37 cellular contexts compared by ENCODE assay signal in the genomic region with DNA sequence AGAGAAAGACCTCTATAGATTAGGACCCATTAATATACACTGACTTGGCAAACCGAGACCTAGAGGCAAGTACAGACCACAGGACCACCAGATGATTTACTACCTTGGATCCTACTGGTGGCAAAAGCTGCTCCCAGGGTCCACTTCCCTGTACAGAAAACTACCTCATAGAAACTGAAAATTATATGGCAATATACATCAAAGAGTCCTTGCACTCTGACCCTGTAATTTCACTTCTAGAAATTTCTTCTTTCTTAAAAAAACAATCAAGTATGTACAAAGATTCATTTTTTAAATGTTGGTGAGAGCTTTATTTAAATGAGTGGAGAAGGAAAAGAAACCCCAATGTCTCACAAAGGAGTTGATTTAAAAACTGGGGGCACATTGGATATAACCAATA.
DNase-seq lines count a peak whose midpoint lies in the region; ATAC-seq, FAIRE-seq and TF ChIP-seq lines count a peak whose summit lies in the region.
"Had no signal": no experiment of that assay in that cellular context is flagged by ENCODE, and none has a peak within 500 bp of the region (broad histone marks: within the 10 kb centered on the region; RNA-seq: fewer than 3 reads in every experiment).

No MANE protein-coding gene starts in this region.

- no peak for TF ChIP-seq EP300 in GM12878 (IDR thresholded peaks at IDR 0.05; ENCODE audit: borderline replicate concordance in 1 of 2, control insufficient read depth in 1 of 2, low read depth in 2 of 2, low read length in 2 of 2)

- no peak for TF ChIP-seq RAD21 in GM12878 (IDR thresholded peaks at IDR 0.05; ENCODE audit: insufficient read depth, low read depth, low read length)

- no peak for FAIRE-seq in GM12891 (lab: Jason Lieb, UNC)
- FAIRE-seq in GM12878 (lab: Jason Lieb, UNC): no peak
- FAIRE-seq: A204.1, A549, D721Med had no signal

- no peak overlapping the region for H3K4me2 ChIP-seq in GM12878 (ENCODE audit: control insufficient read depth, insufficient read depth)
- H3K4me2 ChIP-seq: A549; BLaER1; BLaER1 treated with 17β-estradiol and CSF1 and Interleukin-3, amounts not matched to agents 10 nM and 100 nM had no signal

- CTCF ChIA-PET in GM12878 (lab: Yijun Ruan, JAX): interaction anchor here (0.7 to 11.7 kb wide), 10 partner anchors 10 to 147 kb away, joined by 3 to 333 read pairs (median 4); no protein-coding TSS in a partner anchor

- no peaks in the 10 kb centered on the region for H3K79me2 ChIP-seq in GM12878 (ENCODE audit: control insufficient read depth, insufficient read depth, low read length)

- H3K9ac ChIP-seq in GM12878 (ENCODE audit: control insufficient read depth, insufficient read depth, low read length): no peak overlapping the region
- H3K9ac ChIP-seq: BLaER1; BLaER1 treated with 17β-estradiol and CSF1 and Interleukin-3, amounts not matched to agents 10 nM and 100 nM had no signal

- H3K27ac ChIP-seq in GM12878 (ENCODE audit: control insufficient read depth, insufficient read depth): no peak overlapping the region
- H3K27ac ChIP-seq: 22Rv1; A549; BLaER1; BLaER1 treated with 17β-estradiol and CSF1 and Interleukin-3, amounts not matched to agents 10 nM and 100 nM; C4-2B had no signal

- no peaks in the 10 kb centered on the region for H3K36me3 ChIP-seq in GM12878 (ENCODE audit: control insufficient read depth in 2 of 2, insufficient read depth in 2 of 2, low read length in 1 of 2)
- H3K36me3 ChIP-seq: BE2C; BLaER1; BLaER1 treated with 17β-estradiol and CSF1 and Interleukin-3, amounts not matched to agents 10 nM and 100 nM had no signal

- DNase-seq in NOMO-1 treated with DMSO at 0.1 percent for 48 hours (lab: John Stamatoyannopoulos, UW; ENCODE audit: unreplicated experiment): peak; percentile 12
- DNase-seq in NOMO-1 (lab: John Stamatoyannopoulos, UW; ENCODE audit: unreplicated experiment in 2 of 2): no peak
- no peak for DNase-seq in GM12891 (ENCODE audit: insufficient read length, low spot score)
- DNase-seq in MV-4-11 (lab: John Stamatoyannopoulos, UW): peak; percentile 61
- no peak for DNase-seq in GM12878 (ENCODE audit: low read depth, low spot score)
- DNase-seq in HuH-7 (ENCODE audit: low spot score): no peak
- DNase-seq in activated T-helper 1 cell treated with anti-CD3 and anti-CD28 coated beads, Interleukin-12 subunit alpha, Interleukin-12 subunit beta, Interleukin-2, Interleukin-4 antibody, amounts not matched to agents 30 ng/mL and 10 ng/mL and 1 ng/mL, durations not matched to agents 14 hours and 24 hours and 36 hours (ENCODE audit: low spot score): no peak
- DNase-seq: 8988T; ACHN; AML-193; BE2C; C1 segment of cervical spinal cord; Caco-2; Calu3; CD4-positive, alpha-beta memory T cell; CD4-positive, alpha-beta T cell; CD4-positive, CD25-positive, alpha-beta regulatory T cell; CD8-positive, alpha-beta memory T cell; CD8-positive, alpha-beta T cell; COR-L47; DMS 273 treated with DMSO at 0.1 percent for 48 hours; DMS153; DMS53; DMS79; DMS79 treated with DMSO at 0.1 percent for 48 hours; DND-41; EL had no signal

- no peaks in the 10 kb centered on the region for H3K36me3 Mint-ChIP-seq in activated T-helper 1 cell treated with anti-CD3 and anti-CD28 coated beads, Interleukin-12 subunit alpha, Interleukin-12 subunit beta, Interleukin-2, Interleukin-4 antibody, amounts not matched to agents 30 ng/mL and 10 ng/mL and 1 ng/mL, durations not matched to agents 14 hours and 24 hours and 36 hours (ENCODE audit: low read depth)
- H3K36me3 Mint-ChIP-seq: CD14-positive monocyte; CD4-positive, alpha-beta memory T cell; CD4-positive, CD25-positive, alpha-beta regulatory T cell; CD8-positive, alpha-beta memory T cell; CD8-positive, alpha-beta T cell had no signal

- TF ChIP-seq POLR2A in GM12891 (IDR thresholded peaks at IDR 0.05; ENCODE audit: low read depth, low read length): no peak
- no peak for TF ChIP-seq POLR2A in GM12878 (IDR thresholded peaks at IDR 0.05; ENCODE audit: low read depth, low read length)

- H3K27ac Mint-ChIP-seq in activated T-helper 1 cell treated with anti-CD3 and anti-CD28 coated beads, Interleukin-12 subunit alpha, Interleukin-12 subunit beta, Interleukin-2, Interleukin-4 antibody, amounts not matched to agents 30 ng/mL and 10 ng/mL and 1 ng/mL, durations not matched to agents 14 hours and 24 hours and 36 hours: no peak overlapping the region
- H3K27ac Mint-ChIP-seq: B cell; CD14-positive monocyte; CD4-positive, alpha-beta memory T cell; CD4-positive, alpha-beta T cell; CD4-positive, CD25-positive, alpha-beta regulatory T cell; CD8-positive, alpha-beta memory T cell; CD8-positive, alpha-beta T cell had no signal

- no peaks in the 10 kb centered on the region for H3K4me1 Mint-ChIP-seq in activated T-helper 1 cell treated with anti-CD3 and anti-CD28 coated beads, Interleukin-12 subunit alpha, Interleukin-12 subunit beta, Interleukin-2, Interleukin-4 antibody, amounts not matched to agents 30 ng/mL and 10 ng/mL and 1 ng/mL, durations not matched to agents 14 hours and 24 hours and 36 hours (ENCODE audit: low read depth)
- H3K4me1 Mint-ChIP-seq: B cell; CD14-positive monocyte; CD4-positive, alpha-beta memory T cell; CD4-positive, CD25-positive, alpha-beta regulatory T cell; CD8-positive, alpha-beta memory T cell had no signal

- no peak overlapping the region for H3K4me3 ChIP-seq in GM12878
- H3K4me3 ChIP-seq: A549; BLaER1; BLaER1 treated with 17β-estradiol and CSF1 and Interleukin-3, amounts not matched to agents 10 nM and 100 nM had no signal

- no peaks in the 10 kb centered on the region for H3K4me1 ChIP-seq in GM12878 (ENCODE audit: control insufficient read depth, insufficient read depth, low read length)
- H3K4me1 ChIP-seq: A549; BE2C; BLaER1; BLaER1 treated with 17β-estradiol and CSF1 and Interleukin-3, amounts not matched to agents 10 nM and 100 nM; Caco-2 had no signal

- no peak for TF ChIP-seq CTCF in GM12878 (IDR thresholded peaks at IDR 0.05 in 2 of 3, conservative IDR thresholded peaks at IDR 0.05 in 1 of 3; ENCODE audit: control insufficient read depth in 2 of 3, extremely low read depth in 1 of 3, insufficient read depth in 1 of 3, low read depth in 3 of 3, low read length in 3 of 3)

- peak; percentile 50 for ATAC-seq in GM12878
- no peak for ATAC-seq in GM18873 (IDR thresholded peaks at IDR 0.05; ENCODE audit: low FRiP score, unreplicated experiment)
- ATAC-seq: A549; CD8-positive, alpha-beta T cell had no signal

- no peaks in the 10 kb centered on the region for H3K27me3 Mint-ChIP-seq in activated T-helper 1 cell treated with anti-CD3 and anti-CD28 coated beads, Interleukin-12 subunit alpha, Interleukin-12 subunit beta, Interleukin-2, Interleukin-4 antibody, amounts not matched to agents 30 ng/mL and 10 ng/mL and 1 ng/mL, durations not matched to agents 14 hours and 24 hours and 36 hours (ENCODE audit: insufficient read depth)
- H3K27me3 Mint-ChIP-seq: CD4-positive, alpha-beta memory T cell; CD4-positive, alpha-beta T cell; CD4-positive, CD25-positive, alpha-beta regulatory T cell; CD8-positive, alpha-beta memory T cell had no signal

- BruUV-seq in GM12878 (replicated peaks; lab: Mats Ljungman, UMichigan): no TSS peak

- in situ Hi-C loops in GM12878 (cut with MboI): no loop called here

- no peaks in the 10 kb centered on the region for H3K9me3 Mint-ChIP-seq in activated T-helper 1 cell treated with anti-CD3 and anti-CD28 coated beads, Interleukin-12 subunit alpha, Interleukin-12 subunit beta, Interleukin-2, Interleukin-4 antibody, amounts not matched to agents 30 ng/mL and 10 ng/mL and 1 ng/mL, durations not matched to agents 14 hours and 24 hours and 36 hours
- H3K9me3 Mint-ChIP-seq: CD4-positive, alpha-beta memory T cell; CD4-positive, alpha-beta T cell; CD4-positive, CD25-positive, alpha-beta regulatory T cell; CD8-positive, alpha-beta memory T cell; CD8-positive, alpha-beta T cell had no signal

- POLR2A ChIA-PET in GM12878 (lab: Charles Lee): interaction anchor here (0.6 kb wide), 1 partner anchor 96 kb away, joined by 8 read pairs; no protein-coding TSS in a partner anchor

- H2AFZ ChIP-seq in GM12878 (ENCODE audit: control insufficient read depth, low read depth, low read length): no peak overlapping the region

- H4K20me1 ChIP-seq in GM12878 (ENCODE audit: control insufficient read depth, insufficient read depth): no peaks in the 10 kb centered on the region
- H4K20me1 ChIP-seq: BLaER1; BLaER1 treated with 17β-estradiol and CSF1 and Interleukin-3, amounts not matched to agents 10 nM and 100 nM had no signal

- no peak overlapping the region for H3K4me3 Mint-ChIP-seq in activated T-helper 1 cell treated with anti-CD3 and anti-CD28 coated beads, Interleukin-12 subunit alpha, Interleukin-12 subunit beta, Interleukin-2, Interleukin-4 antibody, amounts not matched to agents 30 ng/mL and 10 ng/mL and 1 ng/mL, durations not matched to agents 14 hours and 24 hours and 36 hours
- H3K4me3 Mint-ChIP-seq: B cell; CD14-positive monocyte; CD4-positive, alpha-beta memory T cell; CD4-positive, alpha-beta T cell; CD4-positive, CD25-positive, alpha-beta regulatory T cell; CD8-positive, alpha-beta memory T cell; CD8-positive, alpha-beta T cell had no signal

- WGBS in GM12878 (ENCODE audit: insufficient coverage, insufficient replicate concordance, low lambda C conversion rate, missing lambda C conversion rate): 0% methylated on average over 1 of the region's 1 CpG

- H3K9me3 ChIP-seq in GM12878 (replicated peaks; ENCODE audit: control insufficient read depth, insufficient read depth, low read length): peaks cover 1% of the 10 kb centered on the region; the same call in 1 of the 3 replicates

- intact Hi-C loops in GM12878 (cut with micrococcal nuclease; ENCODE audit: unreplicated experiment): no loop called here
- intact Hi-C loops in activated T-helper 1 cell treated with anti-CD3 and anti-CD28 coated beads, Interleukin-12 subunit alpha, Interleukin-12 subunit beta, Interleukin-2, Interleukin-4 antibody, amounts not matched to agents 30 ng/mL and 10 ng/mL and 1 ng/mL, durations not matched to agents 14 hours and 24 hours and 36 hours (cut with micrococcal nuclease): no loop called here

- SMC1A ChIA-PET in GM12878 (lab: Charles Lee; ENCODE audit: uncharacterized antibody, unreplicated experiment): interaction anchor here (0.9 to 10.5 kb wide), 8 partner anchors 9 to 145 kb away, joined by 3 to 238 read pairs (median 5); no protein-coding TSS in a partner anchor

- RAD21 ChIA-PET in GM12878 (lab: Charles Lee; ENCODE audit: unreplicated experiment): interaction anchor here (0.9 to 1.9 kb wide), 5 partner anchors 10 to 146 kb away, joined by 3 to 4 read pairs (median 3); no protein-coding TSS in a partner anchor

- no peaks in the 10 kb centered on the region for H3K27me3 ChIP-seq in GM12878 (replicated peaks in 1 of 2; ENCODE audit: control insufficient read depth in 2 of 2, insufficient read depth in 2 of 2, low read length in 1 of 2)
- H3K27me3 ChIP-seq: BE2C; BLaER1; BLaER1 treated with 17β-estradiol and CSF1 and Interleukin-3, amounts not matched to agents 10 nM and 100 nM had no signal

TF ChIP-seq in GM12891, 5 proteins besides CTCF, POLR2A, EP300 and RAD21 (continues in another document):
- TF ChIP-seq PAX5 (IDR thresholded peaks at IDR 0.05; ENCODE audit: insufficient read depth, low read length, severe bottlenecking): no peak
- TF ChIP-seq POU2F2 (IDR thresholded peaks at IDR 0.05; ENCODE audit: low read depth, low read length): no peak

TF ChIP-seq in GM12878, 131 proteins besides CTCF, POLR2A, EP300 and RAD21 (continues in another document):
- TF ChIP-seq NFIC (IDR thresholded peaks at IDR 0.05; ENCODE audit: low read depth, low read length): 0 out of 2 replicates have a peak, but pooled peaks have one; percentile 19

Comparison
In these comparisons a context has a peak if more than half of its experiments do, and no peak if none do; other contexts are left out.
1. DNase-seq: peak in NOMO-1 treated with DMSO at 0.1 percent for 48 hours (single experiment) and MV-4-11 (single experiment); none in NOMO-1 (0 of 2), GM12891 (single experiment), GM12878 (single experiment), HuH-7 (single experiment) and activated T-helper 1 cell treated with anti-CD3 and anti-CD28 coated beads, Interleukin-12 subunit alpha, Interleukin-12 subunit beta, Interleukin-2, Interleukin-4 antibody, amounts not matched to agents 30 ng/mL and 10 ng/mL and 1 ng/mL, durations not matched to agents 14 hours and 24 hours and 36 hours (single experiment).